ENCODE assay signal across 23 cellular contexts in genomic region chr9:3497857-3498256, GRCh38. TPM values are rescaled to one million over a fixed set of nuclear protein-coding genes. Genes with fewer than 3 reads are reported as not detected.
DNase-seq lines count a peak whose midpoint lies in the region; FAIRE-seq and TF ChIP-seq lines count a peak whose summit lies in the region.
"Had no signal": no experiment of that assay in that cellular context is flagged by ENCODE, and none has a peak within 500 bp of the region (broad histone marks: within the 10 kb centered on the region; RNA-seq: fewer than 3 reads in every experiment).

No MANE protein-coding gene starts in this region.

- H3K9me3 ChIP-seq in osteoblast (ENCODE audit: low read depth, low read length): no peaks in the 10 kb centered on the region
- H3K9me3 ChIP-seq in hepatocyte (ENCODE audit: low read depth): no peaks in the 10 kb centered on the region
- H3K9me3 ChIP-seq: adrenal gland, breast epithelium, neutrophil, stomach, thyroid gland had no signal

- H3K27ac ChIP-seq in osteoblast (ENCODE audit: low read depth, low read length) (peak overlapping the region; percentile 80), hepatocyte (no peak overlapping the region)
- H3K27ac ChIP-seq: adrenal gland, breast epithelium, neutrophil, stomach, thyroid gland had no signal

- H3K36me3 ChIP-seq in osteoblast (ENCODE audit: insufficient read depth, low read length) (no peaks in the 10 kb centered on the region), hepatocyte (replicated peaks; ENCODE audit: insufficient read depth, low read depth) (no peaks in the 10 kb centered on the region)
- H3K36me3 ChIP-seq: adrenal gland, breast epithelium, neutrophil, stomach, thyroid gland had no signal

- H3K4me2 ChIP-seq in osteoblast (ENCODE audit: insufficient read depth, low read length): peak overlapping the region; percentile 33
- H3K4me2 ChIP-seq in hepatocyte: no peak overlapping the region
- H3K4me2 ChIP-seq: smooth muscle cell had no signal

- no peaks in the 10 kb centered on the region for H3K9me2 ChIP-seq in hepatocyte (replicated peaks; ENCODE audit: insufficient read depth)

- TF ChIP-seq CTCF in brain (conservative IDR thresholded peaks at IDR 0.05): no peak
- no peak for TF ChIP-seq CTCF in osteoblast (IDR thresholded peaks at IDR 0.05; ENCODE audit: extremely low read depth, low read depth, low read length)
- no peak for TF ChIP-seq CTCF in hepatocyte (IDR thresholded peaks at IDR 0.05; ENCODE audit: poor library complexity)

- peak overlapping the region in 2 of 5 experiments; percentile 12 to 68 for H3K4me3 Mint-ChIP-seq in brain
- H3K4me3 Mint-ChIP-seq in T-helper 2 cell treated with Interferon-gamma antibody and Interleukin-4, amounts not matched to agents 5 μg/mL and 100 μg/mL, for 36 hours: no peak overlapping the region
- H3K4me3 Mint-ChIP-seq: B cell; CD8-positive, alpha-beta memory T cell had no signal

- H3K4me1 Mint-ChIP-seq in brain: peaks cover 73% of the 10 kb centered on the region
- H3K4me1 Mint-ChIP-seq in T-helper 2 cell treated with Interferon-gamma antibody and Interleukin-4, amounts not matched to agents 5 μg/mL and 100 μg/mL, for 36 hours (ENCODE audit: low read depth): peaks cover 17% of the 10 kb centered on the region

- FAIRE-seq in GM12891 (lab: Jason Lieb, UNC): peak; percentile 54
- FAIRE-seq: RCC 7860 had no signal

- WGBS in hepatocyte (ENCODE audit: low lambda C conversion rate, missing lambda C conversion rate): 90% methylated on average over 4 of the region's 4 CpGs

- H3K27me3 ChIP-seq in osteoblast (ENCODE audit: insufficient read depth, low read length): no peaks in the 10 kb centered on the region
- no peaks in the 10 kb centered on the region for H3K27me3 ChIP-seq in hepatocyte
- H3K27me3 ChIP-seq: adrenal gland, breast epithelium, neutrophil, stomach, thyroid gland had no signal

- H3K4me3 ChIP-seq in osteoblast (ENCODE audit: insufficient read depth, low read length) (no peak overlapping the region), hepatocyte (no peak overlapping the region)
- H3K4me3 ChIP-seq: adrenal gland, breast epithelium, smooth muscle cell, stomach, thyroid gland had no signal

- H3K9me3 Mint-ChIP-seq in brain: no peaks in the 10 kb centered on the region
- no peaks in the 10 kb centered on the region for H3K9me3 Mint-ChIP-seq in T-helper 2 cell treated with Interferon-gamma antibody and Interleukin-4, amounts not matched to agents 5 μg/mL and 100 μg/mL, for 36 hours
- H3K9me3 Mint-ChIP-seq: CD8-positive, alpha-beta memory T cell had no signal

- H3K36me3 Mint-ChIP-seq in brain: peaks cover 22% of the 10 kb centered on the region
- peaks cover 7% of the 10 kb centered on the region for H3K36me3 Mint-ChIP-seq in T-helper 2 cell treated with Interferon-gamma antibody and Interleukin-4, amounts not matched to agents 5 μg/mL and 100 μg/mL, for 36 hours (ENCODE audit: low read depth)

- peaks cover 5% of the 10 kb centered on the region for H3K27me3 Mint-ChIP-seq in brain
- H3K27me3 Mint-ChIP-seq in T-helper 2 cell treated with Interferon-gamma antibody and Interleukin-4, amounts not matched to agents 5 μg/mL and 100 μg/mL, for 36 hours (ENCODE audit: low read depth): no peaks in the 10 kb centered on the region
- H3K27me3 Mint-ChIP-seq: B cell had no signal

- peaks cover 19% of the 10 kb centered on the region for H3K4me1 ChIP-seq in osteoblast (ENCODE audit: insufficient read depth, low read length)
- H3K4me1 ChIP-seq in hepatocyte (ENCODE audit: insufficient read depth): no peaks in the 10 kb centered on the region
- H3K4me1 ChIP-seq: breast epithelium, thyroid gland had no signal

- no peak for TF ChIP-seq POLR2A in GM12891 (IDR thresholded peaks at IDR 0.05; ENCODE audit: low read depth, low read length)

- DNase-seq in GM12891 (ENCODE audit: insufficient read length, low spot score) (no peak), NCI-H1436 (lab: John Stamatoyannopoulos, UW) (peak; percentile 35), osteoblast (ENCODE audit: insufficient read length, low spot score, missing footprints) (no peak), 8988T (no peak), hepatocyte (ENCODE audit: low spot score) (no peak), SHP77 treated with DMSO at 0.1 percent for 48 hours (lab: John Stamatoyannopoulos, UW) (no peak)
- DNase-seq in T-helper 2 cell treated with Interferon-gamma antibody and Interleukin-4, amounts not matched to agents 5 μg/mL and 100 μg/mL, for 36 hours (ENCODE audit: low spot score): no peak
- DNase-seq: activated CD4-positive, alpha-beta T cell treated with anti-CD3 and anti-CD28 coated beads, Interleukin-2, amount 50 U/mL, for 48 hours; activated naive CD4-positive, alpha-beta T cell treated with Interleukin-2 at 50 U/mL for 16 hours; adrenal gland; CD8-positive, alpha-beta memory T cell; erythroblast; GOT3; stimulated activated CD4-positive, alpha-beta T cell treated with anti-CD3 and anti-CD28 coated beads, Interleukin-1b, Interleukin-23, amount 100 ng/mL, for 48 hours; stimulated activated CD8-positive, alpha-beta memory T cell treated with anti-CD3 and anti-CD28 coated beads, Interleukin-4, amount 100 ng/mL, for 48 hours; stomach; thyroid gland had no signal

- H3K27ac Mint-ChIP-seq in brain: peak overlapping the region in 3 of 5 experiments; percentile 79 to 89 (median 84)
- H3K27ac Mint-ChIP-seq in T-helper 2 cell treated with Interferon-gamma antibody and Interleukin-4, amounts not matched to agents 5 μg/mL and 100 μg/mL, for 36 hours: no peak overlapping the region
- H3K27ac Mint-ChIP-seq: B cell; CD8-positive, alpha-beta memory T cell had no signal

- H2AFZ ChIP-seq in osteoblast (ENCODE audit: low read length): no peak overlapping the region
- no peak overlapping the region for H2AFZ ChIP-seq in hepatocyte

- H3K79me2 ChIP-seq in osteoblast (ENCODE audit: insufficient read depth, low read length) (no peaks in the 10 kb centered on the region), hepatocyte (peaks cover 6% of the 10 kb centered on the region)

- H4K20me1 ChIP-seq in osteoblast (ENCODE audit: insufficient read depth, low read length) (no peaks in the 10 kb centered on the region), hepatocyte (ENCODE audit: insufficient read depth, poor library complexity, severe bottlenecking) (no peaks in the 10 kb centered on the region)

TF ChIP-seq in GM12891, 5 proteins besides CTCF, POLR2A, EP300 and RAD21:
- TF ChIP-seq POLR2AphosphoS5 (IDR thresholded peaks at IDR 0.05; ENCODE audit: low read depth, low read length) (no peak), TAF1 (IDR thresholded peaks at IDR 0.05; ENCODE audit: low read depth, low read length) (no peak), PAX5 (IDR thresholded peaks at IDR 0.05; ENCODE audit: insufficient read depth, low read length, severe bottlenecking) (no peak), SPI1 (IDR thresholded peaks at IDR 0.05; ENCODE audit: low read depth, low read length) (no peak), POU2F2 (IDR thresholded peaks at IDR 0.05; ENCODE audit: low read depth, low read length) (no peak)

RNA-seq across cellular contexts. Expression of gene RFX3, which starts 27.9 kb away (rescaled TPM):
- polyA plus RNA-seq in GM12891 (2012; ENCODE audit: low read depth, missing spikeins): 2.8 TPM
- 8.2 TPM for polyA plus RNA-seq in brain (ENCODE audit: insufficient read depth, low read depth, low replicate concordance)
- 1.4 and 2.9 TPM in 2 replicates for total RNA-seq in osteoblast
- total RNA-seq in hepatocyte: 6.5 and 7.9 TPM in 2 replicates
- polyA plus RNA-seq in hepatocyte: 4.4 and 5.8 TPM in 2 replicates
